Comparison of ENCODE assay signal across 8 cellular contexts in the genomic region with DNA sequence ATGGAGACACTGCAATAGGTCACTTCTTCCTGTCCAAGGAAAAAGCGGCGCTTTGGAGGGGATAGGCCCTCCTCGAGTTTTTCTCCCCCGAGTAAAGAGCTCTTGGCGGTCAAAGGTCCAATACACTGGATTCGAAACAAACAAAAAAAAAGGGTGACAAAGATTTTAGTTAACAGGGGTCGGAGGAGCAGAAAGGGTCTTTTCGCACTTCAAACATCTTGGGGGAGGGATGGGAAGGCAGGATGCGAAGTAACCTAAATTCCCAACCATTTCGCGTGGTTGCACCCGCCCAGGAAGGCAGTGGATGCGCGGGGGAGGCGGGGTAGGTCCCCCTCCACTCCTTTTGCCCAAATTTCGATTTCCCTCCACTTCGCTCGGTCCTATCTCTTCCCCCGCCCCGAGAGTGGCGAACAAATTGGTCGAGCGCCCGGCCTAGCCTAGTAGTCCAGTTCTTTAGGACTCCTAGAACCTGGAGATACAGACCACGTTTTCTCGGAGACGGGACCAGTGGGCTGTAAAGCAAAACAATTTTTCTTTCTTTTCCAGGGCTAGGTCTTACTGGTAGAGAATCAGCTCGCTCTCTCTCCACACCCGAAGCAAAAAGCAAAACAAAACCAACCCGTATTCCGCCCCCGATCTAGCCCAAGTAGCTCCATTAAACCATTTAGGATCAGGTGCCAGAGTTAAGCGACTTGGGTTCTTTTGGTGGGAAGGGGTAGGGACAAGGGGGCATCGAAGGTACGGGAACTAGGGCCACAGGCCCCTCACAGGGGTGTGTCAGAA. TPM values are rescaled to one million over a fixed set of nuclear protein-coding genes. Genes with fewer than 3 reads are reported as not detected.
DNase-seq lines count a peak whose midpoint lies in the region; ATAC-seq and TF ChIP-seq lines count a peak whose summit lies in the region.

No MANE protein-coding gene starts in this region.

- H3K9me3 Mint-ChIP-seq in stimulated activated memory B cell treated with anti-CD40 and anti-IgM and Interleukin-4, amounts not matched to agents 10 μg/mL and 1 μg/mL and 100 μg/mL, for 72 hours = no peaks in the 10 kb centered on the region

- TF ChIP-seq CTCF in dorsolateral prefrontal cortex (IDR thresholded peaks at IDR 0.05 in 54 of 56, conservative IDR thresholded peaks at IDR 0.05 in 2 of 56; ENCODE audit: low read depth in 1 of 56, partially characterized antibody in 56 of 56) (no peak), lower leg skin (IDR thresholded peaks at IDR 0.05) (no peak)

- peak overlapping the region; percentile 98 for H3K4me3 Mint-ChIP-seq in T-helper 17 cell
- H3K4me3 Mint-ChIP-seq in stimulated activated memory B cell treated with anti-CD40 and anti-IgM and Interleukin-4, amounts not matched to agents 10 μg/mL and 1 μg/mL and 100 μg/mL, for 72 hours = peak overlapping the region; percentile 90

- peaks cover 14% of the 10 kb centered on the region for H3K4me1 Mint-ChIP-seq in T-helper 17 cell
- peaks cover 10% of the 10 kb centered on the region for H3K4me1 Mint-ChIP-seq in stimulated activated memory B cell treated with anti-CD40 and anti-IgM and Interleukin-4, amounts not matched to agents 10 μg/mL and 1 μg/mL and 100 μg/mL, for 72 hours

- intact Hi-C loops in dorsolateral prefrontal cortex (cut with DNase I) (loop anchor here (5.0 to 10.0 kb wide), 3 partner anchors 58 to 125 kb away; no protein-coding TSS in a partner anchor), lower leg skin (cut with DNase I; ENCODE audit: low total_unique reads) (no loop called here)

- peak overlapping the region; percentile 75 to 100 (median 95) for H3K27ac ChIP-seq in dorsolateral prefrontal cortex

- in situ Hi-C loops in Caki2 (cut with HindIII; ENCODE audit: low pct_unique_long_range_greater_than_20kb, low sequenced_read_pairs) = no loop called here

- no peaks in the 10 kb centered on the region for H3K27me3 Mint-ChIP-seq in T-helper 17 cell
- no peaks in the 10 kb centered on the region for H3K27me3 Mint-ChIP-seq in stimulated activated memory B cell treated with anti-CD40 and anti-IgM and Interleukin-4, amounts not matched to agents 10 μg/mL and 1 μg/mL and 100 μg/mL, for 72 hours

- no peaks in the 10 kb centered on the region for H3K9me3 ChIP-seq in T-helper 17 cell (ENCODE audit: control insufficient read depth, low read length, poor library complexity, severe bottlenecking)

- peaks cover 0 to 14% (median 0%) of the 10 kb centered on the region in 45 donors for H3K27me3 ChIP-seq in dorsolateral prefrontal cortex

- DNase-seq in Caki2 (ENCODE audit: low read depth) (peak; percentile 63), T-helper 17 cell (peak in 1 of 3 donors; percentile 7), dorsolateral prefrontal cortex (peak in 5 of 10 donors; percentile 28 to 62 (median 33)), lower leg skin (ENCODE audit: low spot score in 2 of 2) (peak; percentile 39 to 91), GOT3 (lab: John Stamatoyannopoulos, UW) (no peak)

- H3K4me3 ChIP-seq in dorsolateral prefrontal cortex (peak overlapping the region; percentile 22 to 84 (median 69)), lower leg skin (ENCODE audit: low read depth, poor library complexity, severe bottlenecking) (peak overlapping the region; percentile 34)

- H3K36me3 Mint-ChIP-seq in T-helper 17 cell (ENCODE audit: low read depth) = peaks cover 4% of the 10 kb centered on the region
- peaks cover 7% of the 10 kb centered on the region for H3K36me3 Mint-ChIP-seq in stimulated activated memory B cell treated with anti-CD40 and anti-IgM and Interleukin-4, amounts not matched to agents 10 μg/mL and 1 μg/mL and 100 μg/mL, for 72 hours

- peak overlapping the region; percentile 99 for H3K27ac Mint-ChIP-seq in T-helper 17 cell
- H3K27ac Mint-ChIP-seq in stimulated activated memory B cell treated with anti-CD40 and anti-IgM and Interleukin-4, amounts not matched to agents 10 μg/mL and 1 μg/mL and 100 μg/mL, for 72 hours = peak overlapping the region; percentile 100

- no peak for TF ChIP-seq POLR2A in lower leg skin (IDR thresholded peaks at IDR 0.05)

- 2 to 45% methylated on average over 32 to 35 of the region's 35 CpGs for WGBS in lower leg skin, 2 donors

- ATAC-seq in HG03280 (IDR thresholded peaks at IDR 0.05; ENCODE audit: unreplicated experiment) (peak; percentile 1), T-helper 17 cell (peak; percentile 1), GM21717 (IDR thresholded peaks at IDR 0.05; ENCODE audit: unreplicated experiment) (no peak)
- no peak for ATAC-seq in stimulated activated memory B cell treated with anti-CD40 and anti-IgM and Interleukin-4, amounts not matched to agents 10 μg/mL and 1 μg/mL and 100 μg/mL, for 72 hours

RNA-seq across cellular contexts. Expression of gene STAG2, which starts 2.0 kb away (rescaled TPM):
- total RNA-seq in Caki2 (2014; rRNA removed; shearing (Covaris generic); ENCODE audit: low replicate concordance) = 24.2 and 42.9 TPM in 2 replicates
- total RNA-seq in T-helper 17 cell = 10 to 100 TPM; 77.2 to 81.3 TPM
- 10 to 100 TPM; 38.8 to 81.8 (median 55.5) TPM for total RNA-seq in dorsolateral prefrontal cortex
- 10 to 100 TPM; 54.6 to 89.3 (median 63.6) TPM for total RNA-seq in lower leg skin

Comparison
In these comparisons a context has a peak if more than half of its experiments do, and no peak if none do; other contexts are left out.
1. ATAC-seq: peak in HG03280 (single experiment) and T-helper 17 cell (single experiment); none in stimulated activated memory B cell treated with anti-CD40 and anti-IgM and Interleukin-4, amounts not matched to agents 10 μg/mL and 1 μg/mL and 100 μg/mL, for 72 hours (single experiment) and GM21717 (single experiment).